Comparison of ENCODE assay signal across 23 cellular contexts in the genomic region with DNA sequence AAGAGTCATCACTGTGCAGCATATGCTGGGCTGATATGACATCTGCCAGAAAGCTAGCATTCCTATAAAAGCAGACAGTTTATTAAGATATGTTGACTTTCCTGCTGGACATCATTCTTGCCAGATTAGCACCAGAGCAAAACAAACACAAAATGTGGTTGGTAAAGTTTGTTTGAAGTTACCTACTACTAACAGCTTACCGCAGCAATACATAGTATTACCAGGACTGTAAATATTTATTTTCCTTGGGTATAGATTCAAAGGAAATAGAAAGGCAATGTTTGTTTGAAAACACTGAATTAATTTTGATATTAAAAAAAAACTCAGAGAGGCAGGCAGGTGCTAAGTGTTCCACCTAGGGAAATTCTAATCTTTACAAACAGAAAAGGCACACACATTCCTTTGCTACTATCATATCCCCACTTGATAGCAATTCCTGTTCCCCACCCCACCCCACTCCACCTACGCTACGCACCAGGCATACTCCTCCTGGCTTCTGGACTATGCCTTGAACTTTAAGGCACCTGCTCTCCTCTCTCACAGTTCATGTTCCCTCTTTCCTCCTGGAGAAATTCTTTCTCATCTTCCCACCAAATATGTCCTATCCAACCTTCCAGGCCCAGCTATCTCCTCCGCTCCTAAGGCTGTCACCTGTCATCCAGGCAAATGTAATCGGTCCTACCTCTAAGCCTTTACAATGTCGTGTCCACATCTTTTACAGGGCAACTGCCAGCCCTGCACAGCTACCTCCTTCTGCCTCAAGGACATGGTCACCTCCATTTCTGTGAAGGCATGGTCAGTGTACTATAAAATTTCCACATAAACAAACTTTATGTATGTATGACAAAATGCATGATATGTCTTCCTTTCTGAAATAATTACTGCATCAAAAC. TPM values are rescaled to one million over a fixed set of nuclear protein-coding genes. Genes with fewer than 3 reads are reported as not detected.
DNase-seq lines count a peak whose midpoint lies in the region; ATAC-seq, FAIRE-seq and TF ChIP-seq lines count a peak whose summit lies in the region.
"Had no signal": no experiment of that assay in that cellular context is flagged by ENCODE, and none has a peak within 500 bp of the region (broad histone marks: within the 10 kb centered on the region; RNA-seq: fewer than 3 reads in every experiment).

No MANE protein-coding gene starts in this region.

- H3K4me3 ChIP-seq in HepG2 (replicated peaks in 1 of 3; ENCODE audit: insufficient read depth in 1 of 3, low read depth in 2 of 3, low read length in 3 of 3) (no peak overlapping the region), right lobe of liver (no peak overlapping the region), mammary epithelial cell (replicated peaks in 1 of 3; ENCODE audit: insufficient read depth in 1 of 3, low read depth in 2 of 3, low read length in 3 of 3) (no peak overlapping the region), mucosa of descending colon (no peak overlapping the region), BE2C (ENCODE audit: low read depth, low read length) (no peak overlapping the region)
- H3K4me3 ChIP-seq: GM12878, heart left ventricle, skin epidermis, transverse colon had no signal

- H3K4me2 ChIP-seq in HepG2 (ENCODE audit: low read depth, low read length) (no peak overlapping the region), mammary epithelial cell (ENCODE audit: insufficient read depth, low read depth, low read length) (peak overlapping the region; percentile 58)

- no TSS peak for BruUV-seq in HepG2 (replicated peaks; lab: Mats Ljungman, UMichigan)
- no TSS peak for BruUV-seq in mammary epithelial cell (replicated peaks; lab: Mats Ljungman, UMichigan)

- H3K9me3 ChIP-seq in HepG2 (ENCODE audit: low read length) (no peaks in the 10 kb centered on the region), right lobe of liver (no peaks in the 10 kb centered on the region), mammary epithelial cell (replicated peaks; ENCODE audit: insufficient read depth, low read length) (no peaks in the 10 kb centered on the region), mucosa of descending colon (no peaks in the 10 kb centered on the region), BE2C (no peaks in the 10 kb centered on the region)
- H3K9me3 ChIP-seq: heart left ventricle, transverse colon had no signal

- CTCF ChIA-PET in HepG2 (lab: Yijun Ruan, JAX; ENCODE audit: low intra/inter-chr PET ratio, low total read pairs), result no interaction called here
- CTCF ChIA-PET in mammary epithelial cell (lab: Charles Lee; ENCODE audit: low non-redundant PET), result no interaction called here

- H3K36me3 ChIP-seq in HepG2 (replicated peaks in 1 of 2; ENCODE audit: control insufficient read depth in 1 of 2, insufficient read depth in 2 of 2, low read length in 2 of 2), result no peaks in the 10 kb centered on the region
- no peaks in the 10 kb centered on the region for H3K36me3 ChIP-seq in right lobe of liver
- H3K36me3 ChIP-seq in mammary epithelial cell (ENCODE audit: insufficient read depth, low read length), result no peaks in the 10 kb centered on the region
- H3K36me3 ChIP-seq in mucosa of descending colon (ENCODE audit: low read depth), result no peaks in the 10 kb centered on the region
- no peaks in the 10 kb centered on the region for H3K36me3 ChIP-seq in BE2C
- H3K36me3 ChIP-seq: heart left ventricle, transverse colon had no signal

- in situ Hi-C loops in HepG2 (cut with HindIII; ENCODE audit: extremely low pct_ligation_motif_present, low pct_unique_long_range_greater_than_20kb) (no loop called here), mammary epithelial cell (cut with MboI; ENCODE audit: low sequenced_read_pairs in 2 of 2) (no loop called here)

- no peak for TF ChIP-seq CTCF in HepG2 (CRISPR knock-in tag; IDR thresholded peaks at IDR 0.05)
- no peak for TF ChIP-seq CTCF in right lobe of liver (IDR thresholded peaks at IDR 0.05)
- no peak for TF ChIP-seq CTCF in mammary epithelial cell (conservative IDR thresholded peaks at IDR 0.05 in 1 of 2, IDR thresholded peaks at IDR 0.05 in 1 of 2; ENCODE audit: extremely low read depth in 1 of 2, insufficient read depth in 1 of 2, low read depth in 1 of 2, low read length in 2 of 2)
- TF ChIP-seq CTCF in mucosa of descending colon (IDR thresholded peaks at IDR 0.05), result no peak
- TF ChIP-seq CTCF in BE2C (IDR thresholded peaks at IDR 0.05; ENCODE audit: low read depth, low read length), result no peak

- TF ChIP-seq POLR2A in HepG2 (IDR thresholded peaks at IDR 0.05; ENCODE audit: insufficient read depth in 1 of 2, low read depth in 2 of 2, low read length in 2 of 2) (no peak), right lobe of liver (IDR thresholded peaks at IDR 0.05) (no peak)

- H2AFZ ChIP-seq in HepG2 (ENCODE audit: low read length), result no peak overlapping the region
- no peak overlapping the region for H2AFZ ChIP-seq in mammary epithelial cell (ENCODE audit: low read depth, low read length)

- no peaks in the 10 kb centered on the region for H3K79me2 ChIP-seq in HepG2 (ENCODE audit: insufficient read depth, low read length)
- H3K79me2 ChIP-seq in mammary epithelial cell (ENCODE audit: insufficient read depth, low read length), result peaks cover 100% of the 10 kb centered on the region

- intact Hi-C loops in HepG2 (cut with micrococcal nuclease; ENCODE audit: unreplicated experiment), result loop anchor here (1.0 to 2.0 kb wide), 2 partner anchors 9 to 34 kb away; a partner anchor contains a TSS
- intact Hi-C loops in right lobe of liver (cut with DNase I), result no loop called here
- intact Hi-C loops in mammary epithelial cell (cut with micrococcal nuclease), result no loop called here
- intact Hi-C loops in mucosa of descending colon (cut with DNase I, micrococcal nuclease), result no loop called here

- H3K27me3 ChIP-seq in HepG2 (ENCODE audit: control insufficient read depth in 1 of 2, insufficient read depth in 2 of 2, low read length in 2 of 2) (no peaks in the 10 kb centered on the region), right lobe of liver (no peaks in the 10 kb centered on the region), mammary epithelial cell (ENCODE audit: insufficient read depth, low read length) (no peaks in the 10 kb centered on the region), BE2C (peaks cover 17% of the 10 kb centered on the region; the same call in 1 of the 2 replicates)
- H3K27me3 ChIP-seq: heart left ventricle, transverse colon had no signal

- WGBS in HepG2 (ENCODE audit: low lambda C conversion rate), result 40% methylated on average over 6 of the region's 6 CpGs
- WGBS in right lobe of liver (ENCODE audit: insufficient coverage, low coverage, low lambda C conversion rate, missing lambda C conversion rate), result 76% methylated on average over 6 of the region's 6 CpGs
- 95% methylated on average over 5 of the region's 6 CpGs for WGBS in mammary epithelial cell (ENCODE audit: low coverage, missing lambda C conversion rate)

- H3K27ac ChIP-seq in HepG2 (ENCODE audit: extremely low read length, insufficient read depth, low read length) (no peak overlapping the region), right lobe of liver (no peak overlapping the region), mammary epithelial cell (ENCODE audit: insufficient read depth, low read depth, low read length) (no peak overlapping the region)
- H3K27ac ChIP-seq: heart left ventricle, transverse colon had no signal

- no peak for FAIRE-seq in HepG2 (lab: Jason Lieb, UNC)
- FAIRE-seq: GM12878, kidney had no signal

- POLR2A ChIA-PET in HepG2 (lab: Yijun Ruan, JAX), result no interaction called here

- no peak overlapping the region for H3K9ac ChIP-seq in HepG2 (ENCODE audit: insufficient read depth, low read depth, low read length)
- H3K9ac ChIP-seq in mammary epithelial cell (ENCODE audit: insufficient read depth, low read length), result no peak overlapping the region

- ATAC-seq in HepG2 (peak; percentile 81), right lobe of liver (no peak), mucosa of descending colon (peak; percentile 71), GM18520 (IDR thresholded peaks at IDR 0.05; ENCODE audit: unreplicated experiment) (no peak), GM18867 (IDR thresholded peaks at IDR 0.05; ENCODE audit: unreplicated experiment) (no peak)
- ATAC-seq: heart left ventricle; stimulated activated naive B cell treated with anti-CD40 and anti-IgM and Interleukin-4, amounts not matched to agents 10 μg/mL and 1 μg/mL and 100 μg/mL, for 72 hours had no signal

- dilution Hi-C loops in mammary epithelial cell (cut with HindIII; ENCODE audit: low sequenced_read_pairs), result no loop called here

- TF ChIP-seq RAD21 in HepG2 (CRISPR knock-in tag; IDR thresholded peaks at IDR 0.05), result no peak

- H4K20me1 ChIP-seq in HepG2 (ENCODE audit: insufficient read depth, low read length) (peaks cover 26% of the 10 kb centered on the region), mammary epithelial cell (ENCODE audit: insufficient read depth, low read length) (peaks cover 2% of the 10 kb centered on the region)

- TF ChIP-seq EP300 in HepG2 (IDR thresholded peaks at IDR 0.05; ENCODE audit: low read depth in 2 of 2, low read length in 2 of 2), result peak in 1 of 2 experiments; percentile 70; a peak in 1 of 4 replicates
- TF ChIP-seq EP300 in HepG2 (CRISPR knock-in tag; IDR thresholded peaks at IDR 0.05; ENCODE audit: borderline replicate concordance), result 0 out of 2 replicates have a peak, but pooled peaks have one; percentile 25

- H3K4me1 ChIP-seq in HepG2 (ENCODE audit: insufficient read depth, low read length) (peaks cover 16% of the 10 kb centered on the region), right lobe of liver (no peaks in the 10 kb centered on the region), mammary epithelial cell (ENCODE audit: insufficient read depth, low read length) (peaks cover 28% of the 10 kb centered on the region), mucosa of descending colon (ENCODE audit: low read depth) (no peaks in the 10 kb centered on the region), BE2C (no peaks in the 10 kb centered on the region)

- peak; percentile 77 for DNase-seq in HepG2 (ENCODE audit: low spot score)
- DNase-seq in right lobe of liver, result no peak
- DNase-seq in mammary epithelial cell, result no peak
- DNase-seq in mucosa of descending colon, result no peak
- no peak for DNase-seq in NCI-H524 (lab: John Stamatoyannopoulos, UW)
- no peak for DNase-seq in BE2C
- DNase-seq: ACHN; activated CD4-positive, alpha-beta T cell treated with anti-CD3 and anti-CD28 coated beads for 1 hour; activated gamma-delta T cell treated with Interleukin-2 at 50 U/mL for 16 hours; CD8-positive, alpha-beta memory T cell; cortex of kidney; heart left ventricle; Karpas-422; kidney; NCI-H146; NK-92 treated with Interleukin-12 subunit alpha and Interleukin-12 subunit beta, amount 100 ng/mL, for 24 hours; Right ventricle myocardium superior; stimulated activated naive B cell treated with anti-CD40 and anti-IgM and Interleukin-4, amounts not matched to agents 10 μg/mL and 1 μg/mL and 100 μg/mL, for 72 hours; transverse colon had no signal

RNA-seq across cellular contexts. Expression of a gene that starts 34.7 kb away (rescaled TPM):
- total RNA-seq in HepG2 (2016; rRNA removed; fragmentation: Illumina TruSeq; extraction: Trizol) (4.7 and 8.4 TPM in 2 replicates), right lobe of liver (1 to 10 TPM; 1.6 to 4.6 (median 2.1) TPM), mammary epithelial cell (100 to 1,000 TPM; 152 to 157 TPM), mucosa of descending colon (10 to 100 TPM in 1 of 3 donors, 1 to 10 TPM in 2; 5.8 to 49.0 (median 8.3) TPM)
- 0.62 and 1.8 TPM in 2 replicates for total RNA-seq in HepG2 (2016; cell fraction: cytosol; rRNA removed; fragmentation: Illumina TruSeq; extraction: Trizol; ENCODE audit: low read depth)
- total RNA-seq in HepG2 (2016; cell fraction: insoluble cytoplasmic fraction; rRNA removed; fragmentation: Illumina TruSeq; extraction: Trizol), result 4.2 and 7.6 TPM in 2 replicates
- 3.1 TPM in 2 replicates for total RNA-seq in HepG2 (2016; cell fraction: membrane; rRNA removed; fragmentation: Illumina TruSeq; extraction: Trizol)
- total RNA-seq in HepG2 (2016; cell fraction: nucleus; rRNA removed; fragmentation: Illumina TruSeq; extraction: Trizol), result 7.0 and 8.7 TPM in 2 replicates
- polyA plus RNA-seq in HepG2 (2011; rRNA removed) (3.8 and 3.9 TPM in 2 replicates), mammary epithelial cell (52.9 TPM)
- polyA plus RNA-seq in HepG2 (2011; cell fraction: cytosol; rRNA removed), result 2.5 and 3.0 TPM in 2 replicates
- polyA plus RNA-seq in HepG2 (2011; cell fraction: nucleus; rRNA removed), result 4.6 and 5.5 TPM in 2 replicates
- 2.9 and 3.3 TPM in 2 replicates for polyA plus RNA-seq in HepG2 (2012)
- polyA plus RNA-seq in HepG2 (2016; cell fraction: cytosol; fragmentation: Illumina TruSeq; extraction: Trizol; ENCODE audit: low read depth), result 0.25 and 0.35 TPM in 2 replicates
- 3.8 and 4.5 TPM in 2 replicates for polyA plus RNA-seq in HepG2 (2016; cell fraction: insoluble cytoplasmic fraction; fragmentation: Illumina TruSeq; extraction: Trizol; ENCODE audit: low read depth)
- 0.82 and 1.2 TPM in 2 replicates for polyA plus RNA-seq in HepG2 (2016; cell fraction: membrane; fragmentation: Illumina TruSeq; extraction: Trizol; ENCODE audit: low read depth)
- 2.7 and 4.5 TPM in 2 replicates for polyA plus RNA-seq in HepG2 (2016; cell fraction: nucleus; fragmentation: Illumina TruSeq; extraction: Trizol; ENCODE audit: insufficient read depth, low read depth)
- polyA minus RNA-seq in HepG2 (2011; rRNA and poly(A)+ RNA removed; ENCODE audit: low replicate concordance), result 16.6 and 45.9 TPM in 2 replicates
- polyA minus RNA-seq in HepG2 (2011; cell fraction: cytosol; rRNA and poly(A)+ RNA removed), result 4.8 and 5.0 TPM in 2 replicates
- 10.2 and 13.1 TPM in 2 replicates for polyA minus RNA-seq in HepG2 (2011; cell fraction: nucleus; rRNA and poly(A)+ RNA removed)
- 116 TPM for polyA minus RNA-seq in mammary epithelial cell
- polyA plus RNA-seq in BE2C (2012; ENCODE audit: insufficient read depth, insufficient read length, low read depth), result 1.0 TPM

Comparison
In these comparisons a context has a peak if more than half of its experiments do, and no peak if none do; other contexts are left out.
1. ATAC-seq: peak in HepG2 (single experiment) and mucosa of descending colon (single experiment); none in right lobe of liver (0 of 4), GM18520 (single experiment) and GM18867 (single experiment).